Comparison of ENCODE assay signal across 8 cellular contexts in genomic region chr3:172709776-172710708, GRCh38. TPM values are rescaled to one million over a fixed set of nuclear protein-coding genes. Genes with fewer than 3 reads are reported as not detected.
DNase-seq lines count a peak whose midpoint lies in the region; ATAC-seq and TF ChIP-seq lines count a peak whose summit lies in the region.

No MANE protein-coding gene starts in this region.

- no peak for DNase-seq in AG04450 (ENCODE audit: low read depth, low spot score)
- DNase-seq in Karpas-422 = peak; percentile 47
- no peak for DNase-seq in activated CD4-positive, alpha-beta memory T cell treated with anti-CD3 and anti-CD28 coated beads, Interleukin-2, amount 10 ng/mL, durations not matched to agents 7 days and 5 days
- DNase-seq in erythroblast (lab: John Stamatoyannopoulos, UW) = peak; percentile 53 to 72
- no peak for DNase-seq in type B pancreatic cell (ENCODE audit: extremely low spot score, unreplicated experiment)

- H3K79me2 ChIP-seq in Karpas-422 (ENCODE audit: low read length) = no peaks in the 10 kb centered on the region

- peak overlapping the region; percentile 94 for H3K4me2 ChIP-seq in Karpas-422 (ENCODE audit: low read depth, low read length, poor library complexity, severe bottlenecking)

- H3K4me3 ChIP-seq in AG04450 (ENCODE audit: low read depth, low read length) (peak overlapping the region; percentile 95), Karpas-422 (ENCODE audit: low read length) (peak overlapping the region; percentile 82), mucosa of rectum (ENCODE audit: low read length in 2 of 2) (peak overlapping the region; percentile 89 to 97)

- peaks cover 7% of the 10 kb centered on the region; the same call in 1 of the 2 replicates for H4K20me1 ChIP-seq in Karpas-422 (ENCODE audit: insufficient read depth, low read depth, low read length)

- H3K4me1 Mint-ChIP-seq in activated CD4-positive, alpha-beta memory T cell treated with anti-CD3 and anti-CD28 coated beads, Interleukin-2, amount 10 ng/mL, durations not matched to agents 7 days and 5 days = peaks cover 28% of the 10 kb centered on the region
- peaks cover 18% of the 10 kb centered on the region for H3K4me1 Mint-ChIP-seq in type B pancreatic cell (ENCODE audit: unreplicated experiment)

- no peaks in the 10 kb centered on the region for H3K9me3 Mint-ChIP-seq in activated CD4-positive, alpha-beta memory T cell treated with anti-CD3 and anti-CD28 coated beads, Interleukin-2, amount 10 ng/mL, durations not matched to agents 7 days and 5 days
- no peaks in the 10 kb centered on the region for H3K9me3 Mint-ChIP-seq in type B pancreatic cell

- POLR2A ChIA-PET in AG04450 (lab: Yijun Ruan, JAX) = interaction anchor here (0.6 to 1.8 kb wide), 5 partner anchors 33 to 47 kb away, joined by 3 to 11 read pairs (median 5); partner anchors contain the start of gene ECT2
- POLR2A ChIA-PET in activated CD4-positive, alpha-beta memory T cell treated with anti-CD3 and anti-CD28 coated beads, Interleukin-2, amount 10 ng/mL, durations not matched to agents 7 days and 5 days (lab: Charles Lee) = interaction anchor here (0.9 to 1.8 kb wide), 5 partner anchors 7 to 40 kb away, joined by 3 to 11 read pairs (median 4); partner anchors contain the start of gene ECT2

- H3K27me3 ChIP-seq in AG04450 (ENCODE audit: control insufficient read depth, insufficient read depth, low read length) (no peaks in the 10 kb centered on the region), Karpas-422 (ENCODE audit: low read length) (no peaks in the 10 kb centered on the region), mucosa of rectum (ENCODE audit: control insufficient read depth in 2 of 2, insufficient read depth in 2 of 2, low read length in 2 of 2) (no peaks in the 10 kb centered on the region)

- CTCF ChIA-PET in AG04450 (lab: Charles Lee) = interaction anchor here (0.6 to 1.9 kb wide), 5 partner anchors 10 to 43 kb away, joined by 5 to 10 read pairs (median 6); partner anchors contain the start of gene ECT2
- CTCF ChIA-PET in activated CD4-positive, alpha-beta memory T cell treated with anti-CD3 and anti-CD28 coated beads, Interleukin-2, amount 10 ng/mL, durations not matched to agents 7 days and 5 days (lab: Charles Lee) = interaction anchor here (1.0 to 3.3 kb wide), 12 partner anchors 10 to 377 kb away, joined by 3 to 48 read pairs (median 6); partner anchors contain the start of genes ECT2 and TNFSF10

- peak; percentile 2 for ATAC-seq in GM18502 (IDR thresholded peaks at IDR 0.05; ENCODE audit: poor library complexity, unreplicated experiment)
- no peak for ATAC-seq in HG03039 (IDR thresholded peaks at IDR 0.05; ENCODE audit: unreplicated experiment)

- TF ChIP-seq POLR2A in erythroblast (IDR thresholded peaks at IDR 0.05; ENCODE audit: low read length) = no peak

- no peaks in the 10 kb centered on the region for H3K9me2 ChIP-seq in Karpas-422 (replicated peaks; ENCODE audit: insufficient read depth, low read length)

- peak overlapping the region; percentile 89 for H3K27ac ChIP-seq in AG04450 (ENCODE audit: low read depth, low read length)
- H3K27ac ChIP-seq in Karpas-422 (ENCODE audit: low read length) = no peak overlapping the region
- peak overlapping the region; percentile 87 to 90 for H3K27ac ChIP-seq in mucosa of rectum (ENCODE audit: low read depth in 2 of 2, low read length in 2 of 2)

- H3K27me3 Mint-ChIP-seq in activated CD4-positive, alpha-beta memory T cell treated with anti-CD3 and anti-CD28 coated beads, Interleukin-2, amount 10 ng/mL, durations not matched to agents 7 days and 5 days = peaks cover 4% of the 10 kb centered on the region
- no peaks in the 10 kb centered on the region for H3K27me3 Mint-ChIP-seq in type B pancreatic cell

- H3K4me3 Mint-ChIP-seq in activated CD4-positive, alpha-beta memory T cell treated with anti-CD3 and anti-CD28 coated beads, Interleukin-2, amount 10 ng/mL, durations not matched to agents 7 days and 5 days = peak overlapping the region; percentile 95
- peak overlapping the region; percentile 96 for H3K4me3 Mint-ChIP-seq in type B pancreatic cell

- H2AFZ ChIP-seq in Karpas-422 (ENCODE audit: low read length) = peak overlapping the region; percentile 92

- no peak for TF ChIP-seq CTCF in AG04450 (IDR thresholded peaks at IDR 0.05; ENCODE audit: low read depth, low read length)
- no peak for TF ChIP-seq CTCF in type B pancreatic cell (conservative IDR thresholded peaks at IDR 0.05)

- H3K36me3 ChIP-seq in Karpas-422 (ENCODE audit: insufficient read depth, low read length) (no peaks in the 10 kb centered on the region), mucosa of rectum (ENCODE audit: control insufficient read depth in 2 of 2, insufficient read depth in 2 of 2, low read length in 2 of 2) (no peaks in the 10 kb centered on the region)

- peak overlapping the region; percentile 66 for H3K27ac Mint-ChIP-seq in activated CD4-positive, alpha-beta memory T cell treated with anti-CD3 and anti-CD28 coated beads, Interleukin-2, amount 10 ng/mL, durations not matched to agents 7 days and 5 days
- peak overlapping the region; percentile 86 for H3K27ac Mint-ChIP-seq in type B pancreatic cell

- peak overlapping the region; percentile 85 for H3K9ac ChIP-seq in Karpas-422 (ENCODE audit: low read length)
- peak overlapping the region; percentile 84 to 90 for H3K9ac ChIP-seq in mucosa of rectum (ENCODE audit: low read depth in 1 of 2, low read length in 2 of 2)

- no peaks in the 10 kb centered on the region for H3K9me3 ChIP-seq in AG04450 (ENCODE audit: control insufficient read depth, insufficient read depth, low read length)
- no peaks in the 10 kb centered on the region for H3K9me3 ChIP-seq in Karpas-422 (ENCODE audit: low read length)
- H3K9me3 ChIP-seq in mucosa of rectum (ENCODE audit: control insufficient read depth in 2 of 2, low read length in 2 of 2) = no peaks in the 10 kb centered on the region

- H3K36me3 Mint-ChIP-seq in activated CD4-positive, alpha-beta memory T cell treated with anti-CD3 and anti-CD28 coated beads, Interleukin-2, amount 10 ng/mL, durations not matched to agents 7 days and 5 days (ENCODE audit: low read depth) = no peaks in the 10 kb centered on the region
- no peaks in the 10 kb centered on the region for H3K36me3 Mint-ChIP-seq in type B pancreatic cell

- H3K4me1 ChIP-seq in Karpas-422 (ENCODE audit: low read length) = peaks cover 19% of the 10 kb centered on the region
- H3K4me1 ChIP-seq in mucosa of rectum (ENCODE audit: control insufficient read depth in 2 of 2, insufficient read depth in 2 of 2, low read length in 2 of 2) = peaks cover 9 to 14% of the 10 kb centered on the region in 2 donors

RNA-seq across cellular contexts. Expression of gene NCEH1, which starts 0.8 kb away (rescaled TPM):
- 11.9 and 14.6 TPM in 2 replicates for polyA plus RNA-seq in AG04450 (2011; rRNA removed)
- 14.8 and 16.3 TPM in 2 replicates for polyA minus RNA-seq in AG04450 (2011; rRNA and poly(A)+ RNA removed)
- 4.3 and 4.7 TPM in 2 replicates for total RNA-seq in Karpas-422 (2014; rRNA removed; shearing (Covaris generic); ENCODE audit: low replicate concordance)
- total RNA-seq in activated CD4-positive, alpha-beta memory T cell treated with anti-CD3 and anti-CD28 coated beads, Interleukin-2, amount 10 ng/mL, durations not matched to agents 7 days and 5 days = 1 to 10 TPM; 7.2 to 9.6 TPM
- total RNA-seq in type B pancreatic cell (ENCODE audit: low replicate concordance) = 7.0 and 9.0 TPM in 2 replicates

RNA-seq across cellular contexts. Expression of gene ECT2, which starts 40.5 kb away (rescaled TPM):
- 14.0 and 21.8 TPM in 2 replicates for polyA plus RNA-seq in AG04450 (2011; rRNA removed)
- 13.1 and 22.5 TPM in 2 replicates for polyA minus RNA-seq in AG04450 (2011; rRNA and poly(A)+ RNA removed)
- 15.4 and 25.6 TPM in 2 replicates for total RNA-seq in Karpas-422 (2014; rRNA removed; shearing (Covaris generic); ENCODE audit: low replicate concordance)
- total RNA-seq in activated CD4-positive, alpha-beta memory T cell treated with anti-CD3 and anti-CD28 coated beads, Interleukin-2, amount 10 ng/mL, durations not matched to agents 7 days and 5 days = 10 to 100 TPM; 67.7 to 68.8 TPM
- total RNA-seq in type B pancreatic cell (ENCODE audit: low replicate concordance) = 19.6 and 45.1 TPM in 2 replicates

Comparison
In these comparisons a context has a peak if more than half of its experiments do, and no peak if none do; other contexts are left out.
1. DNase-seq: peak in Karpas-422 (single experiment) and erythroblast (2 of 2); none in AG04450 (single experiment), activated CD4-positive, alpha-beta memory T cell treated with anti-CD3 and anti-CD28 coated beads, Interleukin-2, amount 10 ng/mL, durations not matched to agents 7 days and 5 days (single experiment) and type B pancreatic cell (single experiment).
2. Peak in every context shown above with its lines, with median percentiles within 50 percentile points of each other: H3K4me3 ChIP-seq.